ENCODE assay signal across 18 cellular contexts in the genomic region with DNA sequence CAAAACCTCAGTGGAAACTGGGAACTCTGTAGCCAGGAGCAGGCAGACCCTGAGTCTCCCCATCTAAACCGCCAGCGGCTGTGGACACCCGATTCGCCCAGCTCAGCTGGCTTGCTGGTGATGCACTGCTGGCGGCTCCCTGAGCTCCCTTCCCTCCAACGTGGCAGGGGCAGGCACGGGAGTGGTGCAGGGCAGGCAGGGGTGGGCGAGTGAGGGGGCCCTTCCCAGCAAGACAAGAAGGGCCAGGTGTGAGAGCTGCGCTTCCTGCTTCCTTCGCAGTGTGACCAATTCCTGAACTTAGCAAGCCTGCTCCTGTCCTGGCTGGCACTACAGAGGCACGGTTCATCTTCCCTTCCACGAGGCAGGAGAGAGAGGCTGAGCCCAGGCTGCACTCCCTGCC. TPM values are rescaled to one million over a fixed set of nuclear protein-coding genes. Genes with fewer than 3 reads are reported as not detected.
DNase-seq lines count a peak whose midpoint lies in the region; ATAC-seq and TF ChIP-seq lines count a peak whose summit lies in the region.
"Had no signal": no experiment of that assay in that cellular context is flagged by ENCODE, and none has a peak within 500 bp of the region (broad histone marks: within the 10 kb centered on the region; RNA-seq: fewer than 3 reads in every experiment).

No MANE protein-coding gene starts in this region.

- H3K36me3 Mint-ChIP-seq in neural progenitor cell: no peaks in the 10 kb centered on the region
- H3K36me3 Mint-ChIP-seq: CD4-positive, CD25-positive, alpha-beta regulatory T cell had no signal

- H3K4me3 ChIP-seq in BLaER1 (no peak overlapping the region), neural progenitor cell (no peak overlapping the region)
- H3K4me3 ChIP-seq: adrenal gland, sigmoid colon had no signal

- peaks cover 74% of the 10 kb centered on the region for H3K4me1 ChIP-seq in BLaER1
- H3K4me1 ChIP-seq in neural progenitor cell: peaks cover 46% of the 10 kb centered on the region

- H3K27me3 ChIP-seq in BLaER1 (no peaks in the 10 kb centered on the region), neural progenitor cell (no peaks in the 10 kb centered on the region)
- H3K27me3 ChIP-seq: adrenal gland, sigmoid colon had no signal

- no peak overlapping the region for H3K27ac Mint-ChIP-seq in neural progenitor cell
- H3K27ac Mint-ChIP-seq: CD4-positive, CD25-positive, alpha-beta regulatory T cell had no signal

- no peaks in the 10 kb centered on the region for H3K9me3 Mint-ChIP-seq in neural progenitor cell
- H3K9me3 Mint-ChIP-seq: CD4-positive, CD25-positive, alpha-beta regulatory T cell had no signal

- H3K36me3 ChIP-seq in BLaER1 (no peaks in the 10 kb centered on the region), neural progenitor cell (no peaks in the 10 kb centered on the region)
- H3K36me3 ChIP-seq: adrenal gland, sigmoid colon had no signal

- no peak overlapping the region for H3K4me3 Mint-ChIP-seq in neural progenitor cell
- H3K4me3 Mint-ChIP-seq: CD4-positive, CD25-positive, alpha-beta regulatory T cell had no signal

- peaks cover 26% of the 10 kb centered on the region for H3F3A ChIP-seq in neural progenitor cell (ENCODE audit: low read depth)

- CTCF ChIA-PET in GM10248 (lab: Yijun Ruan, JAX): interaction anchor here (1.6 to 2.1 kb wide), 3 partner anchors 9 to 24 kb away, joined by 3 to 7 read pairs (median 5); a partner anchor contains a TSS

- peaks cover 46% of the 10 kb centered on the region for H3K4me1 Mint-ChIP-seq in neural progenitor cell

- H4K20me1 ChIP-seq in BLaER1: no peaks in the 10 kb centered on the region
- H4K20me1 ChIP-seq in neural progenitor cell (ENCODE audit: low read depth): no peaks in the 10 kb centered on the region

- H2AFZ ChIP-seq in neural progenitor cell (replicated peaks): peak overlapping the region; percentile 80

- peaks cover 9% of the 10 kb centered on the region for H3K27me3 Mint-ChIP-seq in neural progenitor cell (ENCODE audit: insufficient read depth, low read depth)

- H3K9ac ChIP-seq in BLaER1: no peak overlapping the region
- no peak overlapping the region for H3K9ac ChIP-seq in neural progenitor cell

- peak; percentile 74 for ATAC-seq in esophagus mucosa
- ATAC-seq: HCT116, Right ventricle myocardium inferior had no signal

- H3K27ac ChIP-seq in BLaER1 (peak overlapping the region; percentile 30; the same call in 1 of the 2 replicates), neural progenitor cell (no peak overlapping the region)
- H3K27ac ChIP-seq: sigmoid colon had no signal

- H3K9me3 ChIP-seq in BLaER1: no peaks in the 10 kb centered on the region
- no peaks in the 10 kb centered on the region for H3K9me3 ChIP-seq in neural progenitor cell (ENCODE audit: low read depth)
- H3K9me3 ChIP-seq: adrenal gland, sigmoid colon had no signal

- POLR2A ChIA-PET in GM10248 (lab: Yijun Ruan, JAX): no interaction called here

- H3K4me2 ChIP-seq in BLaER1: peak overlapping the region; percentile 92
- H3K4me2 ChIP-seq in neural progenitor cell: peak overlapping the region; percentile 62

- DNase-seq in NCI-H69 (lab: John Stamatoyannopoulos, UW): peak; percentile 27
- DNase-seq in neural progenitor cell (ENCODE audit: low spot score): no peak
- DNase-seq in AG08396 (ENCODE audit: low spot score): no peak
- no peak for DNase-seq in glomerular visceral epithelial cell (ENCODE audit: extremely low spot score)
- DNase-seq in MV-4-11 (lab: John Stamatoyannopoulos, UW): no peak
- DNase-seq in GM10248 (ENCODE audit: extremely low spot score): no peak
- DNase-seq: activated CD4-positive, alpha-beta T cell treated with anti-CD3 and anti-CD28 coated beads for 1 hour; activated gamma-delta T cell treated with Interleukin-2 at 50 U/mL for 16 hours; adrenal gland; CD4-positive, CD25-positive, alpha-beta regulatory T cell; NCI-H187 treated with DMSO at 0.1 percent for 48 hours; NCI-H524; sigmoid colon; SW 1271 had no signal

- H3K79me2 ChIP-seq in neural progenitor cell (ENCODE audit: low read depth): no peaks in the 10 kb centered on the region

- TF ChIP-seq CTCF in neural progenitor cell (IDR thresholded peaks at IDR 0.05) (no peak), GM10248 (IDR thresholded peaks at IDR 0.05; ENCODE audit: control extremely low read depth, extremely low read depth, low read depth, missing control alignments) (no peak)

RNA-seq across cellular contexts. Expression of a gene that starts 12.3 kb away (rescaled TPM):
- total RNA-seq in esophagus mucosa: 14.9 TPM
- 39.1 and 103 TPM in 2 replicates for total RNA-seq in neural progenitor cell (ENCODE audit: low replicate concordance)

RNA-seq across cellular contexts. Expression of a gene that starts 24.4 kb away (rescaled TPM):
- total RNA-seq in esophagus mucosa: 7.8 TPM
- total RNA-seq in neural progenitor cell (ENCODE audit: low replicate concordance): 4.0 and 17.3 TPM in 2 replicates

RNA-seq across cellular contexts. Expression of a gene that starts 38.4 kb away (rescaled TPM):
- total RNA-seq in esophagus mucosa (1.8 TPM), neural progenitor cell (ENCODE audit: low replicate concordance) (10.8 and 11.4 TPM in 2 replicates)
